ENCODE assay signal across 9 cellular contexts in the genomic region with DNA sequence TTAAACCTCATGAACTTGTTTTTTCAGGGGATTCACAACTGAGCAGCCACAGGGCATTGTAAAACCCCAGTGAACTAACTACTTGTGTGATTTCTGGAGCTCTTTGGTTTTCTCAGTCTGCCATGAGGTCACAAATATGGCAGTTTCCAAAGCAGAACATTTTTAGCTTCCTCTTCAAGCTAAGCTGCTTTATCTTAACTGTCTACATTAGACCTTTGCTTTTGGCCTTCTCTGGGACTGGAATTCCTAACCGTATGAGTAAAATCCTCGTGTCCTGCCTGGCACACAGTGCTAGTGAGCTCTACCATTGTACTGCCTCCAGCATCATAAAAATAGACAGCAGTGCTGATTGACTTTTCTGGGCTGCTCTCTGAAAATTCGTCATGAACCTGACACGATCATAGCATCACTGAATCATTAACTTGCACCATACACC. TPM values are rescaled to one million over a fixed set of nuclear protein-coding genes. Genes with fewer than 3 reads are reported as not detected.
DNase-seq lines count a peak whose midpoint lies in the region; ATAC-seq, FAIRE-seq and TF ChIP-seq lines count a peak whose summit lies in the region.
"Had no signal": no experiment of that assay in that cellular context is flagged by ENCODE, and none has a peak within 500 bp of the region (broad histone marks: within the 10 kb centered on the region; RNA-seq: fewer than 3 reads in every experiment).

No MANE protein-coding gene starts in this region.

- H3K4me3 Mint-ChIP-seq in stimulated activated effector memory CD8-positive, alpha-beta T cell treated with anti-CD3 and anti-CD28 coated beads, Interleukin-12 subunit alpha, Interleukin-12 subunit beta, amount 100 ng/mL, for 72 hours, result no peak overlapping the region
- H3K4me3 Mint-ChIP-seq: activated T-cell treated with anti-CD3 and anti-CD28 coated beads, Interleukin-2, amount 50 U/mL, for 4 hours had no signal

- H3K4me1 ChIP-seq in small intestine (ENCODE audit: control insufficient read depth in 2 of 2, insufficient read depth in 1 of 2, low read depth in 1 of 2, low read length in 1 of 2), result no peaks in the 10 kb centered on the region

- no peak overlapping the region for H3K27ac Mint-ChIP-seq in stimulated activated effector memory CD8-positive, alpha-beta T cell treated with anti-CD3 and anti-CD28 coated beads, Interleukin-12 subunit alpha, Interleukin-12 subunit beta, amount 100 ng/mL, for 72 hours

- H3K9me3 Mint-ChIP-seq in stimulated activated effector memory CD8-positive, alpha-beta T cell treated with anti-CD3 and anti-CD28 coated beads, Interleukin-12 subunit alpha, Interleukin-12 subunit beta, amount 100 ng/mL, for 72 hours, result no peaks in the 10 kb centered on the region
- H3K9me3 Mint-ChIP-seq: activated T-cell treated with anti-CD3 and anti-CD28 coated beads, Interleukin-2, amount 50 U/mL, for 4 hours had no signal

- FAIRE-seq in GM12892 (lab: Jason Lieb, UNC), result no peak
- no peak for FAIRE-seq in small intestine (lab: Jason Lieb, UNC)

- H3K27ac ChIP-seq in small intestine (ENCODE audit: low read depth in 1 of 2, low read length in 1 of 2), result no peak overlapping the region

- H3K9me3 ChIP-seq in small intestine (ENCODE audit: control insufficient read depth, low read depth), result no peaks in the 10 kb centered on the region

- no peaks in the 10 kb centered on the region for H3K36me3 Mint-ChIP-seq in stimulated activated effector memory CD8-positive, alpha-beta T cell treated with anti-CD3 and anti-CD28 coated beads, Interleukin-12 subunit alpha, Interleukin-12 subunit beta, amount 100 ng/mL, for 72 hours

- WGBS in small intestine, 3 donors, result 71 to 94% (median 87%) methylated on average over 4 of the region's 4 CpGs

- H3K4me3 ChIP-seq in small intestine (ENCODE audit: low read depth in 1 of 2, low read length in 2 of 2), result no peak overlapping the region

- TF ChIP-seq POLR2A in GM12892 (IDR thresholded peaks at IDR 0.05; ENCODE audit: low read depth, low read length), result no peak

- DNase-seq in NCI-H69 (lab: John Stamatoyannopoulos, UW) (peak; percentile 43), glomerular visceral epithelial cell (ENCODE audit: extremely low spot score) (peak; percentile 55), stromal cell of bone marrow (ENCODE audit: low read depth) (peak; percentile 83), GM12892 (ENCODE audit: insufficient read length) (no peak), small intestine (no peak), NCI-H2196 (lab: John Stamatoyannopoulos, UW; ENCODE audit: unreplicated experiment) (no peak)
- no peak for DNase-seq in stimulated activated effector memory CD8-positive, alpha-beta T cell treated with anti-CD3 and anti-CD28 coated beads, Interleukin-12 subunit alpha, Interleukin-12 subunit beta, amount 100 ng/mL, for 72 hours (ENCODE audit: low spot score in 2 of 2)
- DNase-seq: activated T-cell treated with anti-CD3 and anti-CD28 coated beads, Interleukin-2, amount 50 U/mL, for 4 hours had no signal

- no peaks in the 10 kb centered on the region for H3K36me3 ChIP-seq in small intestine (ENCODE audit: control insufficient read depth in 2 of 2, insufficient read depth in 2 of 2, low read length in 2 of 2)

- peaks cover 12% of the 10 kb centered on the region for H3K4me1 Mint-ChIP-seq in stimulated activated effector memory CD8-positive, alpha-beta T cell treated with anti-CD3 and anti-CD28 coated beads, Interleukin-12 subunit alpha, Interleukin-12 subunit beta, amount 100 ng/mL, for 72 hours

- no peaks in the 10 kb centered on the region for H3K27me3 ChIP-seq in small intestine (ENCODE audit: control insufficient read depth in 2 of 2, insufficient read depth in 2 of 2, low read length in 2 of 2)

- peak; percentile 59 for ATAC-seq in GM19395 (IDR thresholded peaks at IDR 0.05; ENCODE audit: unreplicated experiment)
- ATAC-seq in stimulated activated effector memory CD8-positive, alpha-beta T cell treated with anti-CD3 and anti-CD28 coated beads, Interleukin-12 subunit alpha, Interleukin-12 subunit beta, amount 100 ng/mL, for 72 hours, result no peak
- ATAC-seq: activated T-cell treated with anti-CD3 and anti-CD28 coated beads, Interleukin-2, amount 50 U/mL, for 4 hours had no signal

RNA-seq across cellular contexts. Expression of gene CDIN1, which starts 22.1 kb away (rescaled TPM):
- polyA plus RNA-seq in GM12892 (2012; ENCODE audit: missing spikeins), result 6.4 TPM
- 10 to 100 TPM in 1 of 3 donors, 1 to 10 TPM in 2; 3.7 to 12.5 (median 6.5) TPM for polyA plus RNA-seq in small intestine

Comparison
In these comparisons a context has a peak if more than half of its experiments do, and no peak if none do; other contexts are left out.
1. DNase-seq: peak in NCI-H69 (single experiment), glomerular visceral epithelial cell (single experiment) and stromal cell of bone marrow (single experiment); none in GM12892 (single experiment), stimulated activated effector memory CD8-positive, alpha-beta T cell treated with anti-CD3 and anti-CD28 coated beads, Interleukin-12 subunit alpha, Interleukin-12 subunit beta, amount 100 ng/mL, for 72 hours (0 of 2), small intestine (single experiment) and NCI-H2196 (single experiment).